ENCODE assay signal across 25 cellular contexts in the genomic region with DNA sequence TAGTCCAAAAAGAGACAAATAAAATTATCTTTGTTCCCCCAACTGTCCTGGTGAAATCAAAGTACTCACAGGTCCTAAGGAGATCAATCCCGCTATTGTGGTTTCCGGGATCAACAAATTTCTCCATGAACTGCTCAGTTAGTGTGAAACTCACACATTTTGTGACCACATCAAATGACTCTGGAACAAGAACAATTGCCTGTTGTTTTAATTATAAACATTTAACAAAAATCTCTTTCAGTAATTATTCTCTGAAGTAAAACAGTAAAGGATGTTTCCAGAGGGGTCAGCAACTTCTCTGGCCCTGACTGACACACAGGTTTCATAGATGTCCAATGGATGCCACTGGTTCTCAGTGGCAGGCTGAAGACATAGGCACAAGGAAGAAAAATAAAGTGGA. TPM values are rescaled to one million over a fixed set of nuclear protein-coding genes. Genes with fewer than 3 reads are reported as not detected.
DNase-seq lines count a peak whose midpoint lies in the region; ATAC-seq, FAIRE-seq and TF ChIP-seq lines count a peak whose summit lies in the region.
"Had no signal": no experiment of that assay in that cellular context is flagged by ENCODE, and none has a peak within 500 bp of the region (broad histone marks: within the 10 kb centered on the region; RNA-seq: fewer than 3 reads in every experiment).

No MANE protein-coding gene starts in this region.

- H3K4me2 ChIP-seq in HCT116 (ENCODE audit: low read length) (peak overlapping the region; percentile 87; the same call in 1 of the 2 replicates), astrocyte (ENCODE audit: low read length) (peak overlapping the region; percentile 19)

- H3K27me3 Mint-ChIP-seq in CD4-positive, alpha-beta memory T cell, result no peaks in the 10 kb centered on the region
- H3K27me3 Mint-ChIP-seq in astrocyte (ENCODE audit: low read depth, unreplicated experiment), result no peaks in the 10 kb centered on the region
- H3K27me3 Mint-ChIP-seq: naive B cell had no signal

- H3K4me3 Mint-ChIP-seq in CD4-positive, alpha-beta memory T cell, result peak overlapping the region; percentile 26 to 99 (median 72)
- H3K4me3 Mint-ChIP-seq in astrocyte (ENCODE audit: unreplicated experiment), result no peak overlapping the region

- peaks cover 69% of the 10 kb centered on the region for H3K4me1 ChIP-seq in CD4-positive, alpha-beta memory T cell (ENCODE audit: insufficient read depth, low read length)
- H3K4me1 ChIP-seq in HCT116 (ENCODE audit: control insufficient read depth in 1 of 2, insufficient read depth in 2 of 2, low read length in 2 of 2) (peaks cover 66 to 89% of the 10 kb centered on the region in 2 experiments), astrocyte (ENCODE audit: insufficient read depth, low read length) (peaks cover 18% of the 10 kb centered on the region), foreskin keratinocyte (peaks cover 10% of the 10 kb centered on the region), suprapubic skin (peaks cover 26% of the 10 kb centered on the region)

- FAIRE-seq in astrocyte (lab: Jason Lieb, UNC), result no peak
- FAIRE-seq: K562 had no signal

- no peak for TF ChIP-seq RAD21 in HCT116 (IDR thresholded peaks at IDR 0.05; ENCODE audit: low read depth)

- POLR2A ChIA-PET in CD4-positive, alpha-beta memory T cell (lab: Charles Lee; ENCODE audit: partially characterized antibody), result interaction anchor here (1.9 to 28.2 kb wide), 2 partner anchors 40 to 52 kb away, joined by 4 to 680 read pairs; no protein-coding TSS in a partner anchor
- POLR2A ChIA-PET in HCT116 (lab: Charles Lee), result no interaction called here

- no peaks in the 10 kb centered on the region for H3K27me3 ChIP-seq in CD4-positive, alpha-beta memory T cell (ENCODE audit: insufficient read depth, low read length)
- H3K27me3 ChIP-seq in HCT116 (ENCODE audit: insufficient read depth, low read length) (no peaks in the 10 kb centered on the region), astrocyte (ENCODE audit: insufficient read depth, low read length) (no peaks in the 10 kb centered on the region), foreskin keratinocyte (no peaks in the 10 kb centered on the region), suprapubic skin (no peaks in the 10 kb centered on the region)
- H3K27me3 ChIP-seq: BE2C, thyroid gland had no signal

- CTCF ChIA-PET in CD4-positive, alpha-beta memory T cell (lab: Charles Lee; ENCODE audit: partially characterized antibody), result interaction anchor here (0.7 to 5.6 kb wide), 4 partner anchors 45 to 77 kb away, joined by 3 to 46 read pairs (median 14); no protein-coding TSS in a partner anchor
- CTCF ChIA-PET in HCT116 (lab: Charles Lee), result no interaction called here

- H2AFZ ChIP-seq in HCT116 (ENCODE audit: low read depth, low read length, poor library complexity, severe bottlenecking), result no peak overlapping the region
- H2AFZ ChIP-seq in astrocyte (ENCODE audit: low read depth, low read length), result no peak overlapping the region

- H3K27ac Mint-ChIP-seq in CD4-positive, alpha-beta memory T cell, result peak overlapping the region; percentile 17 to 88 (median 81)
- peak overlapping the region; percentile 82 for H3K27ac Mint-ChIP-seq in astrocyte (ENCODE audit: unreplicated experiment)

- H3K27ac ChIP-seq in CD4-positive, alpha-beta memory T cell (ENCODE audit: low read depth, low read length), result no peak overlapping the region
- H3K27ac ChIP-seq in HCT116 (ENCODE audit: low read depth, low read length) (peak overlapping the region; percentile 86), astrocyte (ENCODE audit: low read depth, low read length) (no peak overlapping the region), foreskin keratinocyte (no peak overlapping the region), suprapubic skin (no peak overlapping the region)
- H3K27ac ChIP-seq: thyroid gland had no signal

- ATAC-seq in HCT116 (no peak), foreskin keratinocyte (no peak)
- ATAC-seq: activated CD4-positive, CD25-positive, alpha-beta regulatory T cell treated with anti-CD3 and anti-CD28 coated beads, Interleukin-2, amount 50 U/mL, for 24 hours; K562 had no signal

- peaks cover 50% of the 10 kb centered on the region for H3K36me3 ChIP-seq in CD4-positive, alpha-beta memory T cell (ENCODE audit: insufficient read depth, low read length)
- H3K36me3 ChIP-seq in HCT116 (ENCODE audit: control insufficient read depth in 1 of 2, insufficient read depth in 2 of 2, low read length in 2 of 2) (peaks cover 46 to 54% of the 10 kb centered on the region in 2 experiments), astrocyte (ENCODE audit: insufficient read depth, low read length) (peaks cover 53% of the 10 kb centered on the region), suprapubic skin (peaks cover 20% of the 10 kb centered on the region)

- intact Hi-C loops in CD4-positive, alpha-beta memory T cell (cut with micrococcal nuclease), result no loop called here
- intact Hi-C loops in HCT116 (cut with micrococcal nuclease), result no loop called here

- H3K36me3 Mint-ChIP-seq in CD4-positive, alpha-beta memory T cell, result peaks cover 62 to 73% of the 10 kb centered on the region in 2 donors
- peaks cover 8% of the 10 kb centered on the region for H3K36me3 Mint-ChIP-seq in astrocyte (ENCODE audit: low read depth, unreplicated experiment)

- H3K9me3 ChIP-seq in CD4-positive, alpha-beta memory T cell (ENCODE audit: control insufficient read depth in 1 of 2, low read length in 2 of 2), result no peaks in the 10 kb centered on the region
- no peaks in the 10 kb centered on the region for H3K9me3 ChIP-seq in HCT116 (ENCODE audit: control insufficient read depth in 1 of 2, insufficient read depth in 1 of 2, low read depth in 1 of 2, low read length in 2 of 2)
- H3K9me3 ChIP-seq in astrocyte (ENCODE audit: insufficient read depth, low read depth, low read length), result no peaks in the 10 kb centered on the region
- H3K9me3 ChIP-seq in suprapubic skin, result no peaks in the 10 kb centered on the region
- H3K9me3 ChIP-seq: BE2C, thyroid gland had no signal

- H3K79me2 ChIP-seq in HCT116 (ENCODE audit: insufficient read depth, low read length) (peaks cover 71% of the 10 kb centered on the region), astrocyte (ENCODE audit: insufficient read depth, low read length) (peaks cover 48% of the 10 kb centered on the region)

- TF ChIP-seq CTCF in HCT116 (IDR thresholded peaks at IDR 0.05 in 2 of 3, conservative IDR thresholded peaks at IDR 0.05 in 1 of 3; ENCODE audit: borderline replicate concordance in 1 of 3, insufficient read depth in 1 of 3, low read depth in 2 of 3, low read length in 2 of 3), result no peak
- no peak for TF ChIP-seq CTCF in astrocyte (IDR thresholded peaks at IDR 0.05; ENCODE audit: insufficient read depth, low read depth, low read length)
- TF ChIP-seq CTCF in foreskin keratinocyte (conservative IDR thresholded peaks at IDR 0.05), result no peak
- no peak for TF ChIP-seq CTCF in suprapubic skin (IDR thresholded peaks at IDR 0.05)

- 90% methylated on average over 2 of the region's 2 CpGs for WGBS in suprapubic skin

- RAD21 ChIA-PET in HCT116 (lab: Charles Lee; ENCODE audit: low non-redundant PET in 1 of 2, low total read pairs in 2 of 2, uncharacterized antibody in 2 of 2, unreplicated experiment in 2 of 2), result no interaction called here

- TF ChIP-seq EP300 in suprapubic skin (IDR thresholded peaks at IDR 0.05), result no peak

- peaks cover 0 to 3% (median 0%) of the 10 kb centered on the region in 8 donors for H3K9me3 Mint-ChIP-seq in CD4-positive, alpha-beta memory T cell
- H3K9me3 Mint-ChIP-seq in astrocyte (ENCODE audit: unreplicated experiment), result no peaks in the 10 kb centered on the region
- H3K9me3 Mint-ChIP-seq: naive B cell had no signal

- no peaks in the 10 kb centered on the region for H4K20me1 ChIP-seq in HCT116 (ENCODE audit: insufficient read depth)
- peaks cover 23% of the 10 kb centered on the region for H4K20me1 ChIP-seq in astrocyte (ENCODE audit: insufficient read depth, low read length)

- no peaks in the 10 kb centered on the region for H3K9me2 ChIP-seq in HCT116 (ENCODE audit: insufficient read depth)

- H3K9ac ChIP-seq in HCT116 (ENCODE audit: low read length), result peak overlapping the region; percentile 6
- no peak overlapping the region for H3K9ac ChIP-seq in astrocyte (ENCODE audit: low read length)

- TF ChIP-seq POLR2A in HCT116 (IDR thresholded peaks at IDR 0.05; ENCODE audit: borderline replicate concordance, extremely low read depth, insufficient read depth, insufficient read length) (no peak), suprapubic skin (IDR thresholded peaks at IDR 0.05) (no peak)

- H3K4me3 ChIP-seq in CD4-positive, alpha-beta memory T cell (ENCODE audit: low read length in 2 of 2), result no peak overlapping the region
- H3K4me3 ChIP-seq in HCT116 (replicated peaks in 1 of 2; ENCODE audit: low read depth in 1 of 2, low read length in 2 of 2), result no peak overlapping the region
- no peak overlapping the region for H3K4me3 ChIP-seq in astrocyte (ENCODE audit: insufficient read depth, low read depth, low read length)
- H3K4me3 ChIP-seq in suprapubic skin, result no peak overlapping the region
- H3K4me3 ChIP-seq: K562, lung, thyroid gland had no signal

- no peak for DNase-seq in CD4-positive, alpha-beta memory T cell
- DNase-seq in HCT116 (ENCODE audit: low read depth, low spot score) (no peak), astrocyte (ENCODE audit: low read depth) (no peak), midbrain (lab: John Stamatoyannopoulos, UW) (peak; percentile 88), foreskin keratinocyte (no peak), suprapubic skin (ENCODE audit: low spot score in 2 of 2) (no peak), NCI-H1436 (lab: John Stamatoyannopoulos, UW) (no peak)
- DNase-seq: BE2C; dermis blood vessel endothelial cell; DMS 273 treated with DMSO at 0.1 percent for 48 hours; erythroblast; GDM1; GOT3; naive B cell; NCI-H1048; NCI-H526 treated with DMSO at 0.1 percent for 48 hours; SHP77 treated with DMSO at 0.1 percent for 48 hours; stimulated activated CD4-positive, alpha-beta T cell treated with anti-CD3 and anti-CD28 coated beads, Interleukin-4, amount 100 ng/mL, for 24 hours; T-helper 9 cell; thyroid gland had no signal

- no TSS peak for BruUV-seq in HCT116 (replicated peaks; lab: Mats Ljungman, UMichigan)

- peaks cover 44 to 74% (median 64%) of the 10 kb centered on the region in 4 donors for H3K4me1 Mint-ChIP-seq in CD4-positive, alpha-beta memory T cell
- peaks cover 18% of the 10 kb centered on the region for H3K4me1 Mint-ChIP-seq in astrocyte (ENCODE audit: low read depth, unreplicated experiment)

RNA-seq across cellular contexts. Expression of a gene that starts 3.9 kb away (rescaled TPM):
- 100 to 1,000 TPM; 421 to 431 TPM for total RNA-seq in CD4-positive, alpha-beta memory T cell
- 100 to 1,000 TPM; 149 to 246 TPM for polyA plus RNA-seq in CD4-positive, alpha-beta memory T cell
- total RNA-seq in HCT116 (2021; ENCODE audit: unreplicated experiment) (472 TPM), astrocyte (104 and 109 TPM in 2 replicates), foreskin keratinocyte (52.2 and 55.4 TPM in 2 replicates), suprapubic skin (100 to 1,000 TPM; 137 to 319 (median 159) TPM)
- 307 and 351 TPM in 2 replicates for polyA plus RNA-seq in HCT116 (2012)
- 31.3 and 40.3 TPM in 2 replicates for polyA plus RNA-seq in foreskin keratinocyte

RNA-seq across cellular contexts. Expression of a gene that starts 13.0 kb away (rescaled TPM):
- 10 to 100 TPM; 31.2 to 32.0 TPM for total RNA-seq in CD4-positive, alpha-beta memory T cell
- 10 to 100 TPM; 12.9 to 14.2 TPM for polyA plus RNA-seq in CD4-positive, alpha-beta memory T cell
- total RNA-seq in HCT116 (2021; ENCODE audit: unreplicated experiment), result 1.1 TPM
- 1.1 and 1.6 TPM in 2 replicates for polyA plus RNA-seq in HCT116 (2012)
- not detected in 2 replicates for total RNA-seq in astrocyte
- not detected in 2 replicates for total RNA-seq in foreskin keratinocyte
- polyA plus RNA-seq in foreskin keratinocyte, result not detected in 2 replicates
- not detected for total RNA-seq in suprapubic skin
- total RNA-seq: dermis blood vessel endothelial cell, posterior vena cava, skeletal muscle tissue, thyroid gland had no signal
- polyA plus RNA-seq: K562 had no signal

RNA-seq across cellular contexts. Expression of a gene that starts 21.3 kb away (rescaled TPM):
- not detected for total RNA-seq in CD4-positive, alpha-beta memory T cell
- not detected for polyA plus RNA-seq in CD4-positive, alpha-beta memory T cell
- total RNA-seq in HCT116 (2021; ENCODE audit: unreplicated experiment) (not detected), astrocyte (not detected in 2 replicates), foreskin keratinocyte (not detected in 2 replicates), suprapubic skin (not detected)
- polyA plus RNA-seq in HCT116 (2012), result not detected in 2 replicates
- not detected in 2 replicates for polyA plus RNA-seq in foreskin keratinocyte
- total RNA-seq: dermis blood vessel endothelial cell, K562, lung, posterior vena cava, skeletal muscle tissue, thyroid gland had no signal
- polyA plus RNA-seq: K562, lung had no signal

RNA-seq across cellular contexts. Expression of a gene that starts 55.8 kb away (rescaled TPM):
- total RNA-seq in CD4-positive, alpha-beta memory T cell, result not detected
- not detected for polyA plus RNA-seq in CD4-positive, alpha-beta memory T cell
- not detected for total RNA-seq in HCT116 (2021; ENCODE audit: unreplicated experiment)
- polyA plus RNA-seq in HCT116 (2012), result not detected in 2 replicates
- not detected in 2 replicates for total RNA-seq in astrocyte
- total RNA-seq in foreskin keratinocyte, result not detected in 2 replicates
- polyA plus RNA-seq in foreskin keratinocyte, result not detected in 2 replicates
- not detected for total RNA-seq in suprapubic skin
- total RNA-seq: dermis blood vessel endothelial cell, K562, lung, posterior vena cava, skeletal muscle tissue, thyroid gland had no signal
- polyA plus RNA-seq: K562, lung had no signal

Comparison
In these comparisons a context has a peak if more than half of its experiments do, and no peak if none do; other contexts are left out.
1. RNA of a gene that starts 13.0 kb away (total RNA-seq): 31.2 to 32.0 TPM in CD4-positive, alpha-beta memory T cell; 1.1 TPM in HCT116 (single experiment), not detected in astrocyte, not detected in foreskin keratinocyte and not detected in suprapubic skin; every median in the first group is over 10 times any median in the second.